Comparison of ENCODE assay signal across 17 cellular contexts in the genomic region with DNA sequence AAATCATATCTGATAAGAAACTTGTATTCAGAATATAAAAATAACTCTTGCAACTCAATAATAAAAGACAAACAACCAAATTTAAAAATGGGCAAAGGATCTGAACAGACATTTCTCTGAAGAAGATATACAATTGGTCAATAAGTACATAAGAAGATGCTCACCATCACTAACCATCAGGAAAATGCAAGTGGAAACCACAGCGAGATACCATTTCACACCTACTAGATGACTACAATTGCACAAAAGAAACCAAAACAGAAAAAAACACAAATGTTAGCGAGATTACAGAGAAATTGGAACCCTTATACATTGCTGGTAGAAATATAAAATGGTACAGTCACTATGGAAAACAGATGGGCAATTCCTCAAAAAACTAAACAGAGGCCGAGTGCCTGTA. TPM values are rescaled to one million over a fixed set of nuclear protein-coding genes. Genes with fewer than 3 reads are reported as not detected.
DNase-seq lines count a peak whose midpoint lies in the region; ATAC-seq and TF ChIP-seq lines count a peak whose summit lies in the region.
"Had no signal": no experiment of that assay in that cellular context is flagged by ENCODE, and none has a peak within 500 bp of the region (broad histone marks: within the 10 kb centered on the region; RNA-seq: fewer than 3 reads in every experiment).

No MANE protein-coding gene starts in this region.

- no peaks in the 10 kb centered on the region for H3K36me3 ChIP-seq in Karpas-422 (ENCODE audit: insufficient read depth, low read length)

- no peaks in the 10 kb centered on the region for H3K4me1 ChIP-seq in Karpas-422 (ENCODE audit: low read length)

- H3K9me3 Mint-ChIP-seq in CD4-positive, alpha-beta T cell = no peaks in the 10 kb centered on the region
- H3K9me3 Mint-ChIP-seq in activated CD8-positive, alpha-beta T cell treated with anti-CD3 and anti-CD28 coated beads, Interleukin-2, amount 10 ng/mL, durations not matched to agents 7 days and 5 days (ENCODE audit: insufficient read depth) = no peaks in the 10 kb centered on the region
- no peaks in the 10 kb centered on the region for H3K9me3 Mint-ChIP-seq in effector memory CD8-positive, alpha-beta T cell

- no peak overlapping the region for H2AFZ ChIP-seq in Karpas-422 (ENCODE audit: low read length)

- no peak for DNase-seq in CD4-positive, alpha-beta T cell
- DNase-seq in Karpas-422 (peak; percentile 26), NCI-H2227 treated with DMSO at 0.1 percent for 48 hours (lab: John Stamatoyannopoulos, UW) (no peak), NCI-H774 (lab: John Stamatoyannopoulos, UW) (no peak), T1000 (lab: John Stamatoyannopoulos, UW) (no peak), NCI-H146 treated with DMSO at 0.1 percent for 48 hours (lab: John Stamatoyannopoulos, UW; ENCODE audit: unreplicated experiment) (no peak)
- no peak for DNase-seq in activated CD8-positive, alpha-beta T cell treated with anti-CD3 and anti-CD28 coated beads, Interleukin-2, amount 10 ng/mL, durations not matched to agents 7 days and 5 days
- no peak for DNase-seq in effector memory CD8-positive, alpha-beta T cell
- DNase-seq: DMS79 treated with DMSO at 0.1 percent for 48 hours, KG1, NCI-H1417 treated with DMSO at 0.1 percent for 48 hours, NCI-H1930, NCI-H526 treated with DMSO at 0.1 percent for 48 hours, OCI-M1, Right ventricle myocardium superior had no signal

- peak overlapping the region; percentile 54 for H3K4me3 Mint-ChIP-seq in CD4-positive, alpha-beta T cell
- peak overlapping the region; percentile 7 for H3K4me3 Mint-ChIP-seq in activated CD8-positive, alpha-beta T cell treated with anti-CD3 and anti-CD28 coated beads, Interleukin-2, amount 10 ng/mL, durations not matched to agents 7 days and 5 days
- H3K4me3 Mint-ChIP-seq in effector memory CD8-positive, alpha-beta T cell = peak overlapping the region; percentile 60 to 72

- CTCF ChIA-PET in CD4-positive, alpha-beta T cell (lab: Charles Lee) = no interaction called here
- CTCF ChIA-PET in activated CD8-positive, alpha-beta T cell treated with anti-CD3 and anti-CD28 coated beads, Interleukin-2, amount 10 ng/mL, durations not matched to agents 7 days and 5 days (lab: Charles Lee) = interaction anchor here (1.0 kb wide), 1 partner anchor 108 kb away, joined by 3 read pairs; no protein-coding TSS in a partner anchor

- H4K20me1 ChIP-seq in Karpas-422 (ENCODE audit: insufficient read depth, low read depth, low read length) = no peaks in the 10 kb centered on the region

- no peaks in the 10 kb centered on the region for H3K79me2 ChIP-seq in Karpas-422 (ENCODE audit: low read length)

- ATAC-seq in CD4-positive, alpha-beta T cell (ENCODE audit: poor library complexity) = no peak
- peak; percentile 34 for ATAC-seq in activated CD8-positive, alpha-beta T cell treated with anti-CD3 and anti-CD28 coated beads, Interleukin-2, amount 10 ng/mL, durations not matched to agents 7 days and 5 days
- peak; percentile 90 for ATAC-seq in effector memory CD8-positive, alpha-beta T cell (replicated peaks)
- ATAC-seq: A549, HepG2 had no signal

- no peak overlapping the region for H3K4me2 ChIP-seq in Karpas-422 (ENCODE audit: low read depth, low read length, poor library complexity, severe bottlenecking)
- H3K4me2 ChIP-seq: A549 had no signal

- H3K9ac ChIP-seq in Karpas-422 (ENCODE audit: low read length) = no peak overlapping the region

- intact Hi-C loops in CD4-positive, alpha-beta T cell (cut with DNase I, micrococcal nuclease) = no loop called here

- H3K27me3 ChIP-seq in CD4-positive, alpha-beta T cell (ENCODE audit: control insufficient read depth, insufficient read depth, low read length) = no peaks in the 10 kb centered on the region
- H3K27me3 ChIP-seq in Karpas-422 (ENCODE audit: low read length) = no peaks in the 10 kb centered on the region

- no peaks in the 10 kb centered on the region for H3K9me3 ChIP-seq in CD4-positive, alpha-beta T cell (ENCODE audit: control insufficient read depth, low read length)
- H3K9me3 ChIP-seq in Karpas-422 (ENCODE audit: low read length) = no peaks in the 10 kb centered on the region
- H3K9me3 ChIP-seq: A549 had no signal

- no peak overlapping the region for H3K27ac Mint-ChIP-seq in CD4-positive, alpha-beta T cell
- H3K27ac Mint-ChIP-seq in activated CD8-positive, alpha-beta T cell treated with anti-CD3 and anti-CD28 coated beads, Interleukin-2, amount 10 ng/mL, durations not matched to agents 7 days and 5 days = peak overlapping the region; percentile 66
- peak overlapping the region in 1 of 2 donors; percentile 56 for H3K27ac Mint-ChIP-seq in effector memory CD8-positive, alpha-beta T cell

- H3K27ac ChIP-seq in CD4-positive, alpha-beta T cell (ENCODE audit: low read depth, low read length) = no peak overlapping the region
- H3K27ac ChIP-seq in Karpas-422 (ENCODE audit: low read length) = no peak overlapping the region
- H3K27ac ChIP-seq: A549 had no signal

- H3K27me3 Mint-ChIP-seq in CD4-positive, alpha-beta T cell = no peaks in the 10 kb centered on the region
- no peaks in the 10 kb centered on the region for H3K27me3 Mint-ChIP-seq in activated CD8-positive, alpha-beta T cell treated with anti-CD3 and anti-CD28 coated beads, Interleukin-2, amount 10 ng/mL, durations not matched to agents 7 days and 5 days (ENCODE audit: low read depth)
- H3K27me3 Mint-ChIP-seq in effector memory CD8-positive, alpha-beta T cell = peaks cover 5 to 18% of the 10 kb centered on the region in 2 donors

- POLR2A ChIA-PET in CD4-positive, alpha-beta T cell (lab: Charles Lee) = no interaction called here
- POLR2A ChIA-PET in activated CD8-positive, alpha-beta T cell treated with anti-CD3 and anti-CD28 coated beads, Interleukin-2, amount 10 ng/mL, durations not matched to agents 7 days and 5 days (lab: Charles Lee) = no interaction called here

- H3K4me1 Mint-ChIP-seq in CD4-positive, alpha-beta T cell (ENCODE audit: low read depth) = peaks cover 43% of the 10 kb centered on the region
- H3K4me1 Mint-ChIP-seq in activated CD8-positive, alpha-beta T cell treated with anti-CD3 and anti-CD28 coated beads, Interleukin-2, amount 10 ng/mL, durations not matched to agents 7 days and 5 days (ENCODE audit: low read depth) = peaks cover 72% of the 10 kb centered on the region
- H3K4me1 Mint-ChIP-seq in effector memory CD8-positive, alpha-beta T cell (ENCODE audit: low read depth in 2 of 2) = peaks cover 29 to 40% of the 10 kb centered on the region in 2 donors

- no peaks in the 10 kb centered on the region for H3K36me3 Mint-ChIP-seq in CD4-positive, alpha-beta T cell (ENCODE audit: low read depth)
- H3K36me3 Mint-ChIP-seq in activated CD8-positive, alpha-beta T cell treated with anti-CD3 and anti-CD28 coated beads, Interleukin-2, amount 10 ng/mL, durations not matched to agents 7 days and 5 days (ENCODE audit: low read depth) = peaks cover 5% of the 10 kb centered on the region
- H3K36me3 Mint-ChIP-seq in effector memory CD8-positive, alpha-beta T cell (ENCODE audit: insufficient read depth) = peaks cover 9% of the 10 kb centered on the region

- no peak for TF ChIP-seq CTCF in CD4-positive, alpha-beta T cell (IDR thresholded peaks at IDR 0.05)

- no peak overlapping the region for H3K4me3 ChIP-seq in Karpas-422 (ENCODE audit: low read length)
- H3K4me3 ChIP-seq: A549 had no signal

- H3K9me2 ChIP-seq in Karpas-422 (replicated peaks; ENCODE audit: insufficient read depth, low read length) = no peaks in the 10 kb centered on the region

RNA-seq across cellular contexts. Expression of a gene that starts 11.5 kb away (rescaled TPM):
- total RNA-seq in CD4-positive, alpha-beta T cell = under 1 TPM in 1 of 2 experiments, not detected in 1; 0.41 TPM
- total RNA-seq in Karpas-422 (2014; rRNA removed; shearing (Covaris generic); ENCODE audit: low replicate concordance) = not detected in 2 replicates
- total RNA-seq in activated CD8-positive, alpha-beta T cell treated with anti-CD3 and anti-CD28 coated beads, Interleukin-2, amount 10 ng/mL, durations not matched to agents 7 days and 5 days = 10 to 100 TPM; 24.0 to 26.6 TPM
- total RNA-seq: HepG2, Right ventricle myocardium superior had no signal

RNA-seq across cellular contexts. Expression of a gene that starts 26.5 kb away (rescaled TPM):
- not detected for total RNA-seq in CD4-positive, alpha-beta T cell
- 0.04 TPM in 1 of 2 replicates, not detected in the other for total RNA-seq in Karpas-422 (2014; rRNA removed; shearing (Covaris generic); ENCODE audit: low replicate concordance)
- total RNA-seq in activated CD8-positive, alpha-beta T cell treated with anti-CD3 and anti-CD28 coated beads, Interleukin-2, amount 10 ng/mL, durations not matched to agents 7 days and 5 days = not detected
- total RNA-seq: HepG2, Right ventricle myocardium superior had no signal

RNA-seq across cellular contexts. Expression of a gene that starts 30.1 kb away (rescaled TPM):
- total RNA-seq in CD4-positive, alpha-beta T cell = 1 to 10 TPM; 1.3 to 1.4 TPM
- total RNA-seq in Karpas-422 (2014; rRNA removed; shearing (Covaris generic); ENCODE audit: low replicate concordance) = 1.3 TPM in 1 of 2 replicates, not detected in the other
- total RNA-seq in activated CD8-positive, alpha-beta T cell treated with anti-CD3 and anti-CD28 coated beads, Interleukin-2, amount 10 ng/mL, durations not matched to agents 7 days and 5 days = 1 to 10 TPM; 7.6 to 8.7 TPM
- total RNA-seq: Right ventricle myocardium superior had no signal

RNA-seq across cellular contexts. Expression of a gene that starts 48.0 kb away (rescaled TPM):
- 10 to 100 TPM; 26.3 to 26.8 TPM for total RNA-seq in CD4-positive, alpha-beta T cell
- total RNA-seq in Karpas-422 (2014; rRNA removed; shearing (Covaris generic); ENCODE audit: low replicate concordance) = 17.0 and 31.1 TPM in 2 replicates
- total RNA-seq in activated CD8-positive, alpha-beta T cell treated with anti-CD3 and anti-CD28 coated beads, Interleukin-2, amount 10 ng/mL, durations not matched to agents 7 days and 5 days = 10 to 100 TPM; 48.3 to 49.5 TPM

Comparison
In these comparisons a context has a peak if more than half of its experiments do, and no peak if none do; other contexts are left out.
1. H3K4me3 Mint-ChIP-seq: peak in every context shown above with its lines; median percentile 66 in effector memory CD8-positive, alpha-beta T cell; 54 in CD4-positive, alpha-beta T cell; 7 in activated CD8-positive, alpha-beta T cell treated with anti-CD3 and anti-CD28 coated beads, Interleukin-2, amount 10 ng/mL, durations not matched to agents 7 days and 5 days.
2. RNA of a gene that starts 11.5 kb away (total RNA-seq): 24.0 to 26.6 TPM in activated CD8-positive, alpha-beta T cell treated with anti-CD3 and anti-CD28 coated beads, Interleukin-2, amount 10 ng/mL, durations not matched to agents 7 days and 5 days; 0.41 TPM in CD4-positive, alpha-beta T cell and not detected in Karpas-422; every median in the first group is over 10 times any median in the second.